ENCODE assay signal across 15 cellular contexts in genomic region chr1:13697738-13698137, GRCh38. TPM values are rescaled to one million over a fixed set of nuclear protein-coding genes. Genes with fewer than 3 reads are reported as not detected.
A peak's percentile ranks its signal among the peaks of the same experiment; 100 is the strongest.
DNase-seq lines count a peak whose midpoint lies in the region; ATAC-seq and TF ChIP-seq lines count a peak whose summit lies in the region.
"Had no signal": no experiment of that assay in that cellular context is flagged by ENCODE, and none has a peak within 500 bp of the region (broad histone marks: within the 10 kb centered on the region; RNA-seq: fewer than 3 reads in every experiment).

No MANE protein-coding gene starts in this region.

- H3K4me3 ChIP-seq in GM12875 (ENCODE audit: low read depth, low read length) (no peak overlapping the region), Panc1 (ENCODE audit: low read depth in 2 of 2, low read length in 2 of 2) (no peak overlapping the region)
- H3K4me3 ChIP-seq: breast epithelium, spleen had no signal

- POLR2A ChIA-PET in Panc1 (lab: Charles Lee) = no interaction called here

- peak; percentile 10; the same call in 1 of the 2 replicates for TF ChIP-seq CTCF in GM12875 (IDR thresholded peaks at IDR 0.05; ENCODE audit: borderline replicate concordance, insufficient read depth, low read depth, low read length)
- TF ChIP-seq CTCF in Panc1 (IDR thresholded peaks at IDR 0.05) = peak; percentile 53
- TF ChIP-seq CTCF in foreskin keratinocyte (conservative IDR thresholded peaks at IDR 0.05) = peak; percentile 22
- no peak for TF ChIP-seq CTCF in GM20000 (IDR thresholded peaks at IDR 0.05; ENCODE audit: extremely low read depth, missing control alignments)

- peaks cover 4% of the 10 kb centered on the region; the same call in 1 of the 2 replicates for H3K9me3 ChIP-seq in Panc1 (ENCODE audit: control insufficient read depth, insufficient read depth, low read depth, low read length)
- H3K9me3 ChIP-seq: breast epithelium had no signal

- ATAC-seq in Panc1 = no peak
- no peak for ATAC-seq in foreskin keratinocyte
- no peak for ATAC-seq in GM21526 (IDR thresholded peaks at IDR 0.05; ENCODE audit: low FRiP score, unreplicated experiment)
- ATAC-seq: effector memory CD8-positive, alpha-beta T cell had no signal

- peaks cover 8% of the 10 kb centered on the region for H3K27me3 Mint-ChIP-seq in activated CD4-positive, alpha-beta T cell treated with anti-CD3 and anti-CD28 coated beads, Interleukin-2, amount 10 ng/mL, durations not matched to agents 24 days and 14 days

- peaks cover 4% of the 10 kb centered on the region for H3K9me3 Mint-ChIP-seq in activated CD4-positive, alpha-beta T cell treated with anti-CD3 and anti-CD28 coated beads, Interleukin-2, amount 10 ng/mL, durations not matched to agents 24 days and 14 days

- no peak overlapping the region for H3K27ac ChIP-seq in Panc1 (ENCODE audit: low read length)
- no peak overlapping the region for H3K27ac ChIP-seq in foreskin keratinocyte
- H3K27ac ChIP-seq: breast epithelium, spleen had no signal

- H3K4me1 ChIP-seq in Panc1 (ENCODE audit: control insufficient read depth, insufficient read depth, low read length) (peaks cover 11% of the 10 kb centered on the region; the same call in 1 of the 2 replicates), foreskin keratinocyte (peaks cover 14% of the 10 kb centered on the region)

- no TSS peak for BruUV-seq in Panc1 (replicated peaks; lab: Mats Ljungman, UMichigan)

- peaks cover 24% of the 10 kb centered on the region for H3K4me1 Mint-ChIP-seq in activated CD4-positive, alpha-beta T cell treated with anti-CD3 and anti-CD28 coated beads, Interleukin-2, amount 10 ng/mL, durations not matched to agents 24 days and 14 days

- DNase-seq in activated CD4-positive, alpha-beta T cell treated with anti-CD3 and anti-CD28 coated beads for 48 hours = peak; percentile 11
- no peak for DNase-seq in activated CD4-positive, alpha-beta T cell treated with anti-CD3 and anti-CD28 coated beads, Interleukin-2, amount 10 ng/mL, durations not matched to agents 24 days and 14 days
- DNase-seq in Panc1 (ENCODE audit: low read depth, low spot score) = no peak
- no peak for DNase-seq in foreskin keratinocyte
- DNase-seq in NCI-H1092 treated with DMSO at 0.1 percent for 48 hours (lab: John Stamatoyannopoulos, UW) = no peak
- DNase-seq in GM20000 (ENCODE audit: low spot score) = no peak
- DNase-seq: activated effector memory CD4-positive, alpha-beta T cell treated with Interleukin-2 at 50 U/mL for 16 hours; COR-L47; effector memory CD8-positive, alpha-beta T cell; mesenchymal stem cell; NCI-H1105; spleen had no signal

- H3K27ac Mint-ChIP-seq in activated CD4-positive, alpha-beta T cell treated with anti-CD3 and anti-CD28 coated beads, Interleukin-2, amount 10 ng/mL, durations not matched to agents 24 days and 14 days = no peak overlapping the region
- H3K27ac Mint-ChIP-seq: effector memory CD8-positive, alpha-beta T cell had no signal

- H3K27me3 ChIP-seq in Panc1 (ENCODE audit: control insufficient read depth, insufficient read depth, low read length) = peaks cover 6% of the 10 kb centered on the region; the same call in 1 of the 2 replicates
- no peaks in the 10 kb centered on the region for H3K27me3 ChIP-seq in foreskin keratinocyte
- H3K27me3 ChIP-seq: breast epithelium had no signal

- in situ Hi-C loops in Panc1 (cut with HindIII; ENCODE audit: low pct_unique_long_range_greater_than_20kb, low sequenced_read_pairs) = no loop called here

- peaks cover 7% of the 10 kb centered on the region for H3K36me3 Mint-ChIP-seq in activated CD4-positive, alpha-beta T cell treated with anti-CD3 and anti-CD28 coated beads, Interleukin-2, amount 10 ng/mL, durations not matched to agents 24 days and 14 days (ENCODE audit: low read depth)

- no peak overlapping the region for H3K4me3 Mint-ChIP-seq in activated CD4-positive, alpha-beta T cell treated with anti-CD3 and anti-CD28 coated beads, Interleukin-2, amount 10 ng/mL, durations not matched to agents 24 days and 14 days

- H3K36me3 ChIP-seq in Panc1 (ENCODE audit: control insufficient read depth, insufficient read depth, low read length) = no peaks in the 10 kb centered on the region
- H3K36me3 ChIP-seq: breast epithelium, spleen had no signal

- intact Hi-C loops in activated CD4-positive, alpha-beta T cell treated with anti-CD3 and anti-CD28 coated beads, Interleukin-2, amount 10 ng/mL, durations not matched to agents 24 days and 14 days (cut with micrococcal nuclease) = no loop called here
- intact Hi-C loops in Panc1 (cut with micrococcal nuclease; ENCODE audit: unreplicated experiment) = no loop called here

- CTCF ChIA-PET in Panc1 (lab: Charles Lee) = interaction anchor here (0.5 kb wide), 1 partner anchor 127 kb away, joined by 5 read pairs; no protein-coding TSS in a partner anchor

RNA-seq across cellular contexts. Expression of gene PRDM2, which starts 2.2 kb away (rescaled TPM):
- total RNA-seq in activated CD4-positive, alpha-beta T cell treated with anti-CD3 and anti-CD28 coated beads, Interleukin-2, amount 10 ng/mL, durations not matched to agents 24 days and 14 days = 44.5 and 45.9 TPM in 2 replicates
- total RNA-seq in Panc1 (2021; ENCODE audit: unreplicated experiment) (40.3 TPM), foreskin keratinocyte (19.0 and 19.1 TPM in 2 replicates)
- 15.8 TPM for polyA plus RNA-seq in Panc1 (2012; ENCODE audit: insufficient read length)
- polyA plus RNA-seq in foreskin keratinocyte = 5.2 and 6.0 TPM in 2 replicates
